Comparison of ENCODE assay signal across 11 cellular contexts in the genomic region with DNA sequence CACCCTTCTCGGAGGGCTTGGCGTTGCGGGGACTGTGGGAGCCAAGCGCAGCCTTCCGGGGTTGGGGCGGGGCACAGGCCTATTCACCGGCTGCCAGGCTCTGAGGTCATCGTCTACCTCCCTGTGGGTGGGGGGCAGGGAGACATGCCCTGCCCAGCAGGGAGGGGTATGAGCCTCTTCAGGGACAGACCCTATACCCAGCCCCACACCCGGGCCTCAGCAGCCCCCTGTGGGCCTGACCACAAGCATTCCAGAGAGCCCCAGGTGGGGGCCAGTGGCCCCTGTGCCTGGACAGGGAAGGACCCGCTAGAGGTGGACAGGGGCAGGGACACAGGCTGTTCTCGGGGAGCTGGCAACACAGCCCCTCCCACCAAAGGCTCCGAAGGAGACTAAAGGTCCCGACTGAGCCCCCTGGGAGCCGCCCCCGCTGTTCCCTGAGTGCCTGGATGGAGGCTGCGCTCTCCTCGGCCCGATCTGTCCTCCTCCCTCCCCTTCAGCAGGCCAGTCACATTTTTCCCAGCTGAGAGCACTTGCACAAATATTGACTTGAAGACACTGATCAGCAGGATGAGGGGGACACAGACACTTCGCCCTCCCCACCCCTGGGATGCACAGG. TPM values are rescaled to one million over a fixed set of nuclear protein-coding genes. Genes with fewer than 3 reads are reported as not detected.
DNase-seq lines count a peak whose midpoint lies in the region; ATAC-seq, FAIRE-seq and TF ChIP-seq lines count a peak whose summit lies in the region.
"Had no signal": no experiment of that assay in that cellular context is flagged by ENCODE, and none has a peak within 500 bp of the region (broad histone marks: within the 10 kb centered on the region; RNA-seq: fewer than 3 reads in every experiment).

No MANE protein-coding gene starts in this region.

- H3K27ac Mint-ChIP-seq in nephron, result peak overlapping the region; percentile 21 to 84 (median 82)
- H3K27ac Mint-ChIP-seq: CD4-positive, CD25-positive, alpha-beta regulatory T cell had no signal

- no peaks in the 10 kb centered on the region for H3K36me3 Mint-ChIP-seq in nephron (ENCODE audit: low read depth)
- H3K36me3 Mint-ChIP-seq: CD4-positive, CD25-positive, alpha-beta regulatory T cell had no signal

- H3K27ac ChIP-seq in A549 (peak overlapping the region; percentile 97 to 99), esophagus squamous epithelium (peak overlapping the region; percentile 91 to 93 (median 92))

- H3K27me3 ChIP-seq in esophagus squamous epithelium, result no peaks in the 10 kb centered on the region

- no peaks in the 10 kb centered on the region for H3K9me3 Mint-ChIP-seq in nephron
- H3K9me3 Mint-ChIP-seq: CD4-positive, CD25-positive, alpha-beta regulatory T cell had no signal

- DNase-seq in A549 (ENCODE audit: low read depth in 1 of 2, low spot score in 1 of 2) (peak in 1 of 2 experiments; percentile 91), NCI-H510A (lab: John Stamatoyannopoulos, UW) (peak; percentile 44), esophagus squamous epithelium (lab: John Stamatoyannopoulos, UW) (no peak), OCI-M2 (lab: John Stamatoyannopoulos, UW; ENCODE audit: unreplicated experiment) (no peak), GM10266 (ENCODE audit: extremely low spot score) (no peak)
- DNase-seq: activated T-cell treated with anti-CD3 and anti-CD28 coated beads, Interleukin-2, amount 50 U/mL, for 1 hour; CD4-positive, CD25-positive, alpha-beta regulatory T cell; NCI-H2171 had no signal

- TF ChIP-seq RAD21 in A549 (conservative IDR thresholded peaks at IDR 0.05 in 1 of 2, IDR thresholded peaks at IDR 0.05 in 1 of 2), result no peak

- no peaks in the 10 kb centered on the region for H3K27me3 Mint-ChIP-seq in nephron (ENCODE audit: low read depth)
- H3K27me3 Mint-ChIP-seq: CD4-positive, CD25-positive, alpha-beta regulatory T cell had no signal

- H3K4me1 ChIP-seq in A549 (peaks cover 98% of the 10 kb centered on the region), esophagus squamous epithelium (peaks cover 78 to 99% (median 93%) of the 10 kb centered on the region in 3 donors)

- peak overlapping the region; percentile 91 for H3K4me2 ChIP-seq in A549

- TF ChIP-seq POLR2A in A549 (IDR thresholded peaks at IDR 0.05; ENCODE audit: low read length), result no peak
- no peak for TF ChIP-seq POLR2A in esophagus squamous epithelium (IDR thresholded peaks at IDR 0.05)

- ATAC-seq in A549 (peak in 1 of 2 experiments; percentile 3; a peak in 2 of 6 replicates), GM21390 (IDR thresholded peaks at IDR 0.05; ENCODE audit: unreplicated experiment) (no peak), HG03175 (IDR thresholded peaks at IDR 0.05; ENCODE audit: unreplicated experiment) (no peak)

- POLR2A ChIA-PET in A549 (lab: Yijun Ruan, JAX), result interaction anchor here (1.0 to 4.9 kb wide), 2 partner anchors 12 to 31 kb away, joined by 3 to 61 read pairs; a partner anchor contains a TSS

- CTCF ChIA-PET in A549 (lab: Yijun Ruan, JAX), result interaction anchor here (0.9 to 5.5 kb wide), 6 partner anchors 12 to 70 kb away, joined by 3 to 94 read pairs (median 12); a partner anchor contains a TSS

- WGBS in A549 (ENCODE audit: missing lambda C conversion rate), result under 1% methylated on average over 18 of the region's 19 CpGs
- WGBS in esophagus squamous epithelium, 2 donors, result 40 to 54% methylated on average over 2 to 7 of the region's 19 CpGs

- TF ChIP-seq EP300 in A549 (IDR thresholded peaks at IDR 0.05), result peak; percentile 31 to 68; a peak in 2 of 5 replicates

- no peak for FAIRE-seq in A549 (lab: Jason Lieb, UNC)

- intact Hi-C loops in esophagus squamous epithelium (cut with DNase I), result no loop called here

- H3K4me3 ChIP-seq in A549 (peak overlapping the region; percentile 41), esophagus squamous epithelium (peak overlapping the region in 2 of 4 donors; percentile 18 to 43)

- peaks cover 6 to 21% (median 7%) of the 10 kb centered on the region in 3 donors for H3K36me3 ChIP-seq in esophagus squamous epithelium

- H3K4me3 Mint-ChIP-seq in nephron, result peak overlapping the region in 2 of 3 experiments; percentile 30 to 31
- H3K4me3 Mint-ChIP-seq: CD4-positive, CD25-positive, alpha-beta regulatory T cell had no signal

- peaks cover 17% of the 10 kb centered on the region for H3K4me1 Mint-ChIP-seq in nephron
- H3K4me1 Mint-ChIP-seq: CD4-positive, CD25-positive, alpha-beta regulatory T cell had no signal

- no peak for TF ChIP-seq CTCF in A549 (IDR thresholded peaks at IDR 0.05)
- no peak for TF ChIP-seq CTCF in esophagus squamous epithelium (IDR thresholded peaks at IDR 0.05)
- no peak for TF ChIP-seq CTCF in nephron (IDR thresholded peaks at IDR 0.05; ENCODE audit: unreplicated experiment in 3 of 3)
- TF ChIP-seq CTCF in GM10266 (IDR thresholded peaks at IDR 0.05; ENCODE audit: control insufficient read depth, insufficient read depth, low read depth, missing control alignments), result no peak

- H3K9me3 ChIP-seq in A549 (no peaks in the 10 kb centered on the region), esophagus squamous epithelium (no peaks in the 10 kb centered on the region)

TF ChIP-seq in A549, 52 proteins besides CTCF, POLR2A, EP300 and RAD21 (continues in another document):
- no peak for TF ChIP-seq KDM1A (IDR thresholded peaks at IDR 0.05; ENCODE audit: low read depth)
- no peak for TF ChIP-seq BHLHE40 (IDR thresholded peaks at IDR 0.05; ENCODE audit: low read depth, low read length)
- no peak for TF ChIP-seq RARB (CRISPR knock-in tag; IDR thresholded peaks at IDR 0.05)
- TF ChIP-seq HEYL (CRISPR knock-in tag; IDR thresholded peaks at IDR 0.05), result 0 out of 2 replicates have a peak, but pooled peaks have one; percentile 56
- TF ChIP-seq, protein P1, sequence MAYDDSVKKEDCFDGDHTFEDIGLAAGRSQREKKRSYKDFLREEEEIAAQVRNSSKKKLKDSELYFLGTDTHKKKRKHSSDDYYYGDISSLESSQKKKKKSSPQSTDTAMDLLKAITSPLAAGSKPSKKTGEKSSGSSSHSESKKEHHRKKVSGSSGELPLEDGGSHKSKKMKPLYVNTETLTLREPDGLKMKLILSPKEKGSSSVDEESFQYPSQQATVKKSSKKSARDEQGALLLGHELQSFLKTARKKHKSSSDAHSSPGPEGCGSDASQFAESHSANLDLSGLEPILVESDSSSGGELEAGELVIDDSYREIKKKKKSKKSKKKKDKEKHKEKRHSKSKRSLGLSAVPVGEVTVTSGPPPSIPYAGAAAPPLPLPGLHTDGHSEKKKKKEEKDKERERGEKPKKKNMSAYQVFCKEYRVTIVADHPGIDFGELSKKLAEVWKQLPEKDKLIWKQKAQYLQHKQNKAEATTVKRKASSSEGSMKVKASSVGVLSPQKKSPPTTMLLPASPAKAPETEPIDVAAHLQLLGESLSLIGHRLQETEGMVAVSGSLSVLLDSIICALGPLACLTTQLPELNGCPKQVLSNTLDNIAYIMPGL (CRISPR knock-in tag; IDR thresholded peaks at IDR 0.05; ENCODE audit: borderline replicate concordance), result no peak
- no peak for TF ChIP-seq RCOR1 (IDR thresholded peaks at IDR 0.05; ENCODE audit: low read depth, low read length)
- TF ChIP-seq, protein P2, sequence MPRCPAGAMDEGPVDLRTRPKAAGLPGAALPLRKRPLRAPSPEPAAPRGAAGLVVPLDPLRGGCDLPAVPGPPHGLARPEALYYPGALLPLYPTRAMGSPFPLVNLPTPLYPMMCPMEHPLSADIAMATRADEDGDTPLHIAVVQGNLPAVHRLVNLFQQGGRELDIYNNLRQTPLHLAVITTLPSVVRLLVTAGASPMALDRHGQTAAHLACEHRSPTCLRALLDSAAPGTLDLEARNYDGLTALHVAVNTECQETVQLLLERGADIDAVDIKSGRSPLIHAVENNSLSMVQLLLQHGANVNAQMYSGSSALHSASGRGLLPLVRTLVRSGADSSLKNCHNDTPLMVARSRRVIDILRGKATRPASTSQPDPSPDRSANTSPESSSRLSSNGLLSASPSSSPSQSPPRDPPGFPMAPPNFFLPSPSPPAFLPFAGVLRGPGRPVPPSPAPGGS (IDR thresholded peaks at IDR 0.05), result no peak
- no peak for TF ChIP-seq EHMT2 (IDR thresholded peaks at IDR 0.05; ENCODE audit: low read depth)
- TF ChIP-seq HOXB5 (CRISPR knock-in tag; IDR thresholded peaks at IDR 0.05), result no peak
- no peak for TF ChIP-seq KDM5A (IDR thresholded peaks at IDR 0.05)
- no peak for TF ChIP-seq EHF (CRISPR knock-in tag; IDR thresholded peaks at IDR 0.05)
- TF ChIP-seq NR3C1 (IDR thresholded peaks at IDR 0.05), result no peak
- TF ChIP-seq PHF8 (IDR thresholded peaks at IDR 0.05; ENCODE audit: borderline replicate concordance, low read depth), result no peak
- no peak for TF ChIP-seq MAFK (IDR thresholded peaks at IDR 0.05; ENCODE audit: partially characterized antibody)

RNA-seq across cellular contexts. Expression of a gene that starts 11.5 kb away (rescaled TPM):
- polyA plus RNA-seq in A549 (2011; rRNA removed) (20.4 and 31.6 TPM in 2 replicates), A549 (2017; fragmentation: RNase III; extraction: RNeasy Plus Mini Kit Qiagen cat#74134 plus additional on column Dnase treatment) (196 to 212 TPM (median 202 TPM) in 3 replicates)
- 91.5 and 122 TPM in 2 replicates for polyA plus RNA-seq in A549 (2012; cell fraction: cytosol; rRNA removed)
- 829 and 950 TPM in 2 replicates for polyA plus RNA-seq in A549 (2012; cell fraction: nucleus; rRNA removed)
- polyA minus RNA-seq in A549 (2011; rRNA and poly(A)+ RNA removed), result 26.9 and 28.7 TPM in 2 replicates
- total RNA-seq in esophagus squamous epithelium, result 100 to 1,000 TPM in 2 of 4 donors, 10 to 100 TPM in 2; 60.4 to 127 (median 98.9) TPM

RNA-seq across cellular contexts. Expression of a gene that starts 31.3 kb away (rescaled TPM):
- 3,697 and 4,026 TPM in 2 replicates for polyA plus RNA-seq in A549 (2011; rRNA removed)
- 8,308 and 13,239 TPM in 2 replicates for polyA plus RNA-seq in A549 (2012; cell fraction: cytosol; rRNA removed)
- 5,168 and 6,855 TPM in 2 replicates for polyA plus RNA-seq in A549 (2012; cell fraction: nucleus; rRNA removed)
- polyA plus RNA-seq in A549 (2017; fragmentation: RNase III; extraction: RNeasy Plus Mini Kit Qiagen cat#74134 plus additional on column Dnase treatment), result 2,862 to 2,938 TPM (median 2,871 TPM) in 3 replicates
- 804 and 936 TPM in 2 replicates for polyA minus RNA-seq in A549 (2011; rRNA and poly(A)+ RNA removed)
- total RNA-seq in esophagus squamous epithelium, result 1,000 to 10,000 TPM in 3 of 4 donors, 100 to 1,000 TPM in 1; 819 to 3,701 (median 3,102) TPM

RNA-seq across cellular contexts. Expression of a gene that starts 51.5 kb away (rescaled TPM):
- polyA plus RNA-seq in A549 (2011; rRNA removed), result 3.9 and 5.0 TPM in 2 replicates
- polyA plus RNA-seq in A549 (2012; cell fraction: cytosol; rRNA removed), result 5.9 and 7.3 TPM in 2 replicates
- 9.4 and 10.5 TPM in 2 replicates for polyA plus RNA-seq in A549 (2012; cell fraction: nucleus; rRNA removed)
- polyA plus RNA-seq in A549 (2017; fragmentation: RNase III; extraction: RNeasy Plus Mini Kit Qiagen cat#74134 plus additional on column Dnase treatment), result 5.6 to 7.7 TPM (median 6.6 TPM) in 3 replicates
- 6.1 and 7.1 TPM in 2 replicates for polyA minus RNA-seq in A549 (2011; rRNA and poly(A)+ RNA removed)
- 1 to 10 TPM; 2.0 to 3.8 (median 2.2) TPM for total RNA-seq in esophagus squamous epithelium

RNA-seq across cellular contexts. Expression of a gene that starts 52.8 kb away (rescaled TPM):
- polyA plus RNA-seq in A549 (2011; rRNA removed), result 68.9 and 87.9 TPM in 2 replicates
- 217 and 255 TPM in 2 replicates for polyA plus RNA-seq in A549 (2012; cell fraction: cytosol; rRNA removed)
- 249 and 328 TPM in 2 replicates for polyA plus RNA-seq in A549 (2012; cell fraction: nucleus; rRNA removed)
- polyA plus RNA-seq in A549 (2017; fragmentation: RNase III; extraction: RNeasy Plus Mini Kit Qiagen cat#74134 plus additional on column Dnase treatment), result 121 to 131 TPM (median 130 TPM) in 3 replicates
- polyA minus RNA-seq in A549 (2011; rRNA and poly(A)+ RNA removed), result 56.0 and 59.2 TPM in 2 replicates
- 100 to 1,000 TPM; 126 to 173 (median 133) TPM for total RNA-seq in esophagus squamous epithelium
